Comparison of ENCODE assay signal across 11 cellular contexts in the genomic region with DNA sequence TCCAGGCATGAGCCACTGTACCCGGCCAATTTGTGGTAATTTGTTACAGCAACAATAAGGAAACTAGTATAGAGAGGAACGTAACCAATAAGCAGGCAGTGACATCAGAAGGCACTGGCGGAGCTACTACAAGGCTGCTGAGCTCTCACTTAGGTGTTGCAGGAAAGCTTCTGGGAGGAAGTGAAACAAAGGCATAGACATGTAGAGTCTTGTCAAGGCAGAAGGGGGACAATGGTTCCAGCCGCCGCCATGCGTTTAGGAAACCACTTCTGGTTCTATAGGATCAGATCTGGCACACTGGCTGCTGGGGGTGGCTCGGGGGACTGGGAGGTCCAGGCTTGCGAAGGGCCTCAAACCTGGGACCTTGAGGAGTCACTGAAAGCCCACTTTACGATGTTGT. TPM values are rescaled to one million over a fixed set of nuclear protein-coding genes. Genes with fewer than 3 reads are reported as not detected.
DNase-seq lines count a peak whose midpoint lies in the region; ATAC-seq and TF ChIP-seq lines count a peak whose summit lies in the region.
"Had no signal": no experiment of that assay in that cellular context is flagged by ENCODE, and none has a peak within 500 bp of the region (broad histone marks: within the 10 kb centered on the region; RNA-seq: fewer than 3 reads in every experiment).

No MANE protein-coding gene starts in this region.

- in situ Hi-C loops in GM13977 (cut with MboI; ENCODE audit: low pct_unique_long_range_greater_than_20kb, low sequenced_read_pairs, unreplicated experiment), result no loop called here

- H3K4me3 Mint-ChIP-seq in activated CD4-positive, alpha-beta T cell treated with anti-CD3 and anti-CD28 coated beads, Interleukin-2, amount 10 ng/mL, durations not matched to agents 7 days and 5 days, result no peak overlapping the region

- H3K27me3 Mint-ChIP-seq in activated CD4-positive, alpha-beta T cell treated with anti-CD3 and anti-CD28 coated beads, Interleukin-2, amount 10 ng/mL, durations not matched to agents 7 days and 5 days, result no peaks in the 10 kb centered on the region

- no peak overlapping the region for H3K27ac Mint-ChIP-seq in activated CD4-positive, alpha-beta T cell treated with anti-CD3 and anti-CD28 coated beads, Interleukin-2, amount 10 ng/mL, durations not matched to agents 7 days and 5 days

- no peak overlapping the region for H3K4me3 ChIP-seq in adrenal gland
- H3K4me3 ChIP-seq: ascending aorta had no signal

- H3K4me1 ChIP-seq in adrenal gland (replicated peaks in 1 of 2), result no peaks in the 10 kb centered on the region
- H3K4me1 ChIP-seq: ascending aorta had no signal

- no peaks in the 10 kb centered on the region for H3K4me1 Mint-ChIP-seq in activated CD4-positive, alpha-beta T cell treated with anti-CD3 and anti-CD28 coated beads, Interleukin-2, amount 10 ng/mL, durations not matched to agents 7 days and 5 days

- no peaks in the 10 kb centered on the region for H3K36me3 Mint-ChIP-seq in activated CD4-positive, alpha-beta T cell treated with anti-CD3 and anti-CD28 coated beads, Interleukin-2, amount 10 ng/mL, durations not matched to agents 7 days and 5 days (ENCODE audit: low read depth)

- no peak for TF ChIP-seq POLR2A in adrenal gland (IDR thresholded peaks at IDR 0.05)

- H3K9me3 ChIP-seq in adrenal gland (replicated peaks in 1 of 3), result no peaks in the 10 kb centered on the region
- H3K9me3 ChIP-seq: ascending aorta, neutrophil had no signal

- H3K36me3 ChIP-seq in adrenal gland (replicated peaks in 1 of 2), result no peaks in the 10 kb centered on the region
- H3K36me3 ChIP-seq: ascending aorta, neutrophil had no signal

- POLR2A ChIA-PET in activated CD4-positive, alpha-beta T cell treated with anti-CD3 and anti-CD28 coated beads, Interleukin-2, amount 10 ng/mL, durations not matched to agents 7 days and 5 days (lab: Charles Lee), result no interaction called here

- DNase-seq in GM13977 (ENCODE audit: low spot score) (peak; percentile 77), SIG-M5 treated with dmso at 0.1 percent for 504 hours (lab: John Stamatoyannopoulos, UW; ENCODE audit: unreplicated experiment) (peak; percentile 96), adrenal gland (no peak), NCI-H446 treated with DMSO at 0.1 percent for 48 hours (lab: John Stamatoyannopoulos, UW) (no peak), NCI-H774 (lab: John Stamatoyannopoulos, UW) (no peak)
- no peak for DNase-seq in activated CD4-positive, alpha-beta T cell treated with anti-CD3 and anti-CD28 coated beads, Interleukin-2, amount 10 ng/mL, durations not matched to agents 7 days and 5 days

- TF ChIP-seq CTCF in GM13977 (IDR thresholded peaks at IDR 0.05; ENCODE audit: extremely low read depth, insufficient read depth, missing control alignments), result no peak
- no peak for TF ChIP-seq CTCF in adrenal gland (IDR thresholded peaks at IDR 0.05)

- H3K27me3 ChIP-seq in adrenal gland, result no peaks in the 10 kb centered on the region
- H3K27me3 ChIP-seq: ascending aorta, neutrophil had no signal

- CTCF ChIA-PET in activated CD4-positive, alpha-beta T cell treated with anti-CD3 and anti-CD28 coated beads, Interleukin-2, amount 10 ng/mL, durations not matched to agents 7 days and 5 days (lab: Charles Lee), result no interaction called here

- H3K9me3 Mint-ChIP-seq in activated CD4-positive, alpha-beta T cell treated with anti-CD3 and anti-CD28 coated beads, Interleukin-2, amount 10 ng/mL, durations not matched to agents 7 days and 5 days, result no peaks in the 10 kb centered on the region

- WGBS in adrenal gland, 4 donors, result 85 to 92% (median 90%) methylated on average over 8 to 9 of the region's 9 CpGs

- no peak overlapping the region for H3K27ac ChIP-seq in adrenal gland
- H3K27ac ChIP-seq: ascending aorta, neutrophil had no signal

- intact Hi-C loops in adrenal gland (cut with DNase I), result no loop called here

- ATAC-seq in GM21381 (IDR thresholded peaks at IDR 0.05; ENCODE audit: unreplicated experiment) (peak; percentile 86), HG03196 (IDR thresholded peaks at IDR 0.05; ENCODE audit: unreplicated experiment) (peak; percentile 92)

RNA-seq across cellular contexts. Expression of gene CPSF4L, which starts 9.4 kb away (rescaled TPM):
- total RNA-seq in activated CD4-positive, alpha-beta T cell treated with anti-CD3 and anti-CD28 coated beads, Interleukin-2, amount 10 ng/mL, durations not matched to agents 7 days and 5 days, result not detected
- total RNA-seq in adrenal gland, result not detected
- polyA plus RNA-seq in adrenal gland, result not detected
- total RNA-seq: ascending aorta; T-helper 2 cell treated with Interferon-gamma antibody and Interleukin-4, amounts not matched to agents 100 ng/mL and 5 ng/mL, for 36 hours had no signal

RNA-seq across cellular contexts. Expression of gene CDC42EP4, which starts 40.7 kb away (rescaled TPM):
- 1 to 10 TPM; 1.7 to 2.1 TPM for total RNA-seq in activated CD4-positive, alpha-beta T cell treated with anti-CD3 and anti-CD28 coated beads, Interleukin-2, amount 10 ng/mL, durations not matched to agents 7 days and 5 days
- total RNA-seq in adrenal gland, result 100 to 1,000 TPM in 6 of 8 donors, 10 to 100 TPM in 2; 87.4 to 172 (median 118) TPM
- polyA plus RNA-seq in adrenal gland, result 10 to 100 TPM; 24.4 to 43.0 (median 37.6) TPM

Comparison
In these comparisons a context has a peak if more than half of its experiments do, and no peak if none do; other contexts are left out.
1. DNase-seq: peak in GM13977 (single experiment) and SIG-M5 treated with dmso at 0.1 percent for 504 hours (single experiment); none in activated CD4-positive, alpha-beta T cell treated with anti-CD3 and anti-CD28 coated beads, Interleukin-2, amount 10 ng/mL, durations not matched to agents 7 days and 5 days (single experiment), adrenal gland (0 of 7), NCI-H446 treated with DMSO at 0.1 percent for 48 hours (single experiment) and NCI-H774 (single experiment).
2. RNA of gene CDC42EP4, which starts 40.7 kb away (total RNA-seq): 87.4 to 172 TPM in adrenal gland; 1.7 to 2.1 TPM in activated CD4-positive, alpha-beta T cell treated with anti-CD3 and anti-CD28 coated beads, Interleukin-2, amount 10 ng/mL, durations not matched to agents 7 days and 5 days; every median in the first group is over 10 times any median in the second.